2 cellular contexts compared by ENCODE assay signal in genomic region chr4:64125354-64125753, GRCh38.
TF ChIP-seq lines count a peak whose summit lies in the region.

No MANE protein-coding gene starts in this region.

TF ChIP-seq in HepG2, 621 proteins besides CTCF, POLR2A, EP300 and RAD21:
- TF ChIP-seq MAFK (conservative IDR thresholded peaks at IDR 0.05 in 1 of 2, IDR thresholded peaks at IDR 0.05 in 1 of 2; ENCODE audit: low read length in 2 of 2) (peak; percentile 57 to 87; a peak in 3 of 4 replicates), ZNF558 (CRISPR knock-in tag; IDR thresholded peaks at IDR 0.05; ENCODE audit: borderline replicate concordance) (no peak), MAFF (IDR thresholded peaks at IDR 0.05; ENCODE audit: low read depth, low read length) (peak; percentile 80)

TF ChIP-seq in K562, 482 proteins besides CTCF, POLR2A, EP300 and RAD21:
- no peak for TF ChIP-seq SMARCA5 (IDR thresholded peaks at IDR 0.05)
- TF ChIP-seq TEAD1 (CRISPR knock-in tag; IDR thresholded peaks at IDR 0.05) = no peak
- no peak for TF ChIP-seq POLR2H (tag; IDR thresholded peaks at IDR 0.05; ENCODE audit: low read depth)
- TF ChIP-seq GTF2A2 (tag; IDR thresholded peaks at IDR 0.05) = no peak
- no peak for TF ChIP-seq ZNF696 (CRISPR knock-in tag; conservative IDR thresholded peaks at IDR 0.05)
- no peak for TF ChIP-seq GTF2B (IDR thresholded peaks at IDR 0.05; ENCODE audit: extremely low read depth, insufficient read length)
- TF ChIP-seq TOE1 (IDR thresholded peaks at IDR 0.05; ENCODE audit: borderline replicate concordance) = no peak
- TF ChIP-seq TOE1 (CRISPR knock-in tag; IDR thresholded peaks at IDR 0.05; ENCODE audit: borderline replicate concordance, low read depth) = no peak
- TF ChIP-seq DEAF1 (CRISPR knock-in tag; IDR thresholded peaks at IDR 0.05) = no peak
- TF ChIP-seq PTBP1 (IDR thresholded peaks at IDR 0.05; ENCODE audit: low read depth, low read length) = no peak
- TF ChIP-seq MAFF (IDR thresholded peaks at IDR 0.05; ENCODE audit: low read length) = peak; percentile 18; the same call in 1 of the 2 replicates
- TF ChIP-seq RHOXF2B (CRISPR knock-in tag; conservative IDR thresholded peaks at IDR 0.05) = no peak
- TF ChIP-seq CREB3L1 (IDR thresholded peaks at IDR 0.05; ENCODE audit: borderline replicate concordance, low read depth) = no peak
- no peak for TF ChIP-seq ZNF347 (CRISPR knock-in tag; IDR thresholded peaks at IDR 0.05; ENCODE audit: low read depth)
- peak; percentile 22; the same call in 1 of the 2 replicates for TF ChIP-seq MAFK (IDR thresholded peaks at IDR 0.05; ENCODE audit: low read length)
- TF ChIP-seq ZNF76 (CRISPR knock-in tag; IDR thresholded peaks at IDR 0.05; ENCODE audit: borderline replicate concordance) = no peak
- TF ChIP-seq ZNF436 (CRISPR knock-in tag; IDR thresholded peaks at IDR 0.05) = no peak
- TF ChIP-seq PHB2 (IDR thresholded peaks at IDR 0.05; ENCODE audit: low read depth) = no peak
TF ChIP-seq in K562: peak in this region for 2.
